Comparison of ENCODE assay signal across 21 cellular contexts in the genomic region with DNA sequence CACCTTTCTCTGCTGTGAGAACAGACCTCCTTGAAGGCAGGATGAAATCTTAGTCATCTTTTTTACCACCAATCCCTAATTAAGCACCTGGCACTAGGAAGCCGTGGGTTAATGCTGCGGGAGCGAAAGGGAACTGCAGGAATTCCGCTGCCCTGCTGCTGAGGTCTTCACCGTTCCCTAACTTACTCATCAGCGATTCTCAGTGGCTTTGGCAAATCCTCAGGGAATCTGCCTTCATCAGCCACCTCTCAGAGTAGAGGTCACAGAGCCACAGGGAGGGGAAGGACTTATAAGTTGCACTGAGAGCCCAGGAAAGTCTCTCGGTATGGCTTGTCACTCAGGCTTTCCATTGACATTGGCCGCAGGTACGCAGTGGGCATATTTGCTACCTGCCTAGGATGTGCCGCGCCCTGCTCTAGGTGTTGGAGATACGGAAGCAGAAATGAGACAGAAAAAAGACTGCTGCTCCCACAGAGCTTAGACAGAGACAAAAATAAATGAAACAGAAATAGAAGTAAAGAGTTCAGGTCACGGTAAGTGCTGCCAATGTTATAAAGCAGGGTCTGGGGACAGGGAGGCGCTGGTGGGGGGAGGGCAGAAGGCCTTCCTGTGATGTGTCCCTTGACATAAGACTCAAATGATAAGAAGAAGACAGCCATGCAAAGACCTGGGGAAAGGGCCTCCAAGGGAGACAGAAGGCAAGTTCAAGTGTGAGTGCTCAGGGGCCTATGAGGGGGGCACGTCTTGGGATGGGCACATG.
"Had no signal": no experiment of that assay in that cellular context is flagged by ENCODE, and none has a peak within 500 bp of the region (broad histone marks: within the 10 kb centered on the region; RNA-seq: fewer than 3 reads in every experiment).

No MANE protein-coding gene starts in this region.

- H3K36me3 Mint-ChIP-seq: mesothelial cell of epicardium, natural killer cell had no signal

- ATAC-seq: left lobe of liver, lower lobe of right lung, natural killer cell, sciatic nerve had no signal

- H3K4me1 Mint-ChIP-seq: memory B cell, mesothelial cell of epicardium, natural killer cell, neural crest cell had no signal

- H3K27ac Mint-ChIP-seq: endodermal cell, memory B cell, mesothelial cell of epicardium, natural killer cell had no signal

- H3K36me3 ChIP-seq: lower lobe of right lung, prostate gland had no signal

- H3K9me3 Mint-ChIP-seq: natural killer cell had no signal

- H3K4me1 ChIP-seq: lower lobe of right lung, parathyroid adenoma, prostate gland had no signal

- H3K9me3 ChIP-seq: lower lobe of right lung, prostate gland had no signal

- DNase-seq: effector CD4-positive, alpha-beta T cell; endodermal cell; erythroblast; foreskin melanocyte; hippocampal formation; lower lobe of right lung; natural killer cell; occipital lobe; stimulated activated CD4-positive, alpha-beta T cell treated with anti-CD3 and anti-CD28 coated beads, Interleukin-2, amount 100 ng/mL, for 24 hours; stimulated activated CD4-positive, alpha-beta T cell treated with anti-CD3 and anti-CD28 coated beads, Interleukin-4, amount 100 ng/mL, for 4 hours; stimulated activated naive CD4-positive, alpha-beta T cell; trophoblast cell had no signal

- H3K4me3 ChIP-seq: coronary artery, lower lobe of right lung, prostate gland, skin epidermis had no signal

- H3K27ac ChIP-seq: coronary artery, lower lobe of right lung, parathyroid adenoma, prostate gland, skin epidermis had no signal

- H3K4me3 Mint-ChIP-seq: endodermal cell, memory B cell, mesothelial cell of epicardium, natural killer cell, neural crest cell had no signal
